24 cellular contexts compared by ENCODE assay signal in the genomic region with DNA sequence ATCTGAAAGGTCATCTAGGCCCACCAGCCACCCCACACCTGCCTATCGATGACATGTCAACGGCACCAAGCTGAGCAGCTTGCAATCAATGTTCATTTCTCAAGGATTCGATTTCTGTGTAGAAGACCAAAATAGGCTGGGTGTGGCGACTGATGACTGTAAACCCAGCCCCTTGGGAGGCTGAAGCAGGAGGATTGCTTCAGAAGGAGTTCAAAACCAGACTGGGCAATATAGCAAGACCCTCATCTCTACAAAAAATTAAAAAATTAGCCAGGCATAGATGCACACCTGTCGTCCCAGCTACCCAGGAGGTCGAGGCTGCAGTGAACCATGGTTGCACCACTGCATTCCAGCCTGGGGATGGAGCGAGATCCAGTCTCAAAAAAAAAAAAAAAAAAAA.
DNase-seq lines count a peak whose midpoint lies in the region; ATAC-seq and TF ChIP-seq lines count a peak whose summit lies in the region.
"Had no signal": no experiment of that assay in that cellular context is flagged by ENCODE, and none has a peak within 500 bp of the region (broad histone marks: within the 10 kb centered on the region; RNA-seq: fewer than 3 reads in every experiment).

No MANE protein-coding gene starts in this region.

- TF ChIP-seq EP300 in Ishikawa (IDR thresholded peaks at IDR 0.05; ENCODE audit: borderline replicate concordance): no peak

- peak overlapping the region in 9 of 12 donors; percentile 82 to 96 (median 90) for H3K27ac ChIP-seq in heart left ventricle
- H3K27ac ChIP-seq in temporal lobe (ENCODE audit: low read depth, low read length): peak overlapping the region; percentile 74
- H3K27ac ChIP-seq in ascending aorta: no peak overlapping the region

- H3K27me3 ChIP-seq in heart left ventricle (no peaks in the 10 kb centered on the region), ascending aorta (no peaks in the 10 kb centered on the region)
- H3K27me3 ChIP-seq: BE2C had no signal

- ATAC-seq in heart left ventricle (no peak), Right ventricle myocardium superior (ENCODE audit: poor library complexity) (no peak)
- ATAC-seq: PC-3 had no signal

- H3K4me3 ChIP-seq in heart left ventricle (no peak overlapping the region), fibroblast of pulmonary artery (replicated peaks; ENCODE audit: low read depth, low read length) (no peak overlapping the region), ascending aorta (no peak overlapping the region)

- peak in 1 of 5 donors; percentile 8 for DNase-seq in heart left ventricle
- DNase-seq in Right ventricle myocardium superior: no peak
- DNase-seq in fibroblast of pulmonary artery (ENCODE audit: low read depth): no peak
- no peak for DNase-seq in ascending aorta (ENCODE audit: low spot score in 2 of 2)
- no peak for DNase-seq in NCI-H2107 treated with DMSO at 0.1 percent for 48 hours (lab: John Stamatoyannopoulos, UW; ENCODE audit: unreplicated experiment)
- DNase-seq: 8988T; ACHN; BE2C; Calu3; CD8-positive, alpha-beta memory T cell; DMS79 treated with DMSO at 0.1 percent for 48 hours; GF-D8; HCEC 1CT; KBM-7; MV-4-11; NCI-H1105; NCI-H1436 treated with DMSO at 0.1 percent for 48 hours; NCI-H187 treated with DMSO at 0.1 percent for 48 hours; NCI-H524; NCI-H774; PC-3; SHP77 treated with DMSO at 0.1 percent for 48 hours had no signal

- TF ChIP-seq CTCF in heart left ventricle (IDR thresholded peaks at IDR 0.05) (no peak), fibroblast of pulmonary artery (IDR thresholded peaks at IDR 0.05; ENCODE audit: low read length, missing control alignments) (peak; percentile 2), ascending aorta (IDR thresholded peaks at IDR 0.05) (no peak)

- H3K36me3 ChIP-seq in heart left ventricle (no peaks in the 10 kb centered on the region), ascending aorta (no peaks in the 10 kb centered on the region)
- H3K36me3 ChIP-seq: BE2C had no signal

- H3K4me1 ChIP-seq in heart left ventricle: peaks cover 0 to 98% (median 57%) of the 10 kb centered on the region in 12 donors
- peaks cover 2 to 22% of the 10 kb centered on the region in 2 donors for H3K4me1 ChIP-seq in ascending aorta

- H3K9me3 ChIP-seq in heart left ventricle (no peaks in the 10 kb centered on the region), ascending aorta (no peaks in the 10 kb centered on the region)
- H3K9me3 ChIP-seq: BE2C had no signal

- intact Hi-C loops in heart left ventricle (cut with DNase I): loop anchor here in 2 of 10 donors (5.0 to 10.0 kb wide), 2 partner anchors 79 to 92 kb away; no protein-coding TSS in a partner anchor
- intact Hi-C loops in Right ventricle myocardium superior (cut with DNase I): loop anchor here (5.0 kb wide), 1 partner anchor 47 kb away; no protein-coding TSS in a partner anchor
- intact Hi-C loops in ascending aorta (cut with DNase I): no loop called here

- no peak for TF ChIP-seq RAD21 in Ishikawa (IDR thresholded peaks at IDR 0.05; ENCODE audit: low read depth)

- TF ChIP-seq POLR2A in heart left ventricle (IDR thresholded peaks at IDR 0.05): no peak

- WGBS in heart left ventricle, 4 donors: 76 to 84% (median 82%) methylated on average over 7 of the region's 7 CpGs

TF ChIP-seq in Ishikawa, 13 proteins besides CTCF, POLR2A, EP300 and RAD21:
- TF ChIP-seq, protein P1, sequence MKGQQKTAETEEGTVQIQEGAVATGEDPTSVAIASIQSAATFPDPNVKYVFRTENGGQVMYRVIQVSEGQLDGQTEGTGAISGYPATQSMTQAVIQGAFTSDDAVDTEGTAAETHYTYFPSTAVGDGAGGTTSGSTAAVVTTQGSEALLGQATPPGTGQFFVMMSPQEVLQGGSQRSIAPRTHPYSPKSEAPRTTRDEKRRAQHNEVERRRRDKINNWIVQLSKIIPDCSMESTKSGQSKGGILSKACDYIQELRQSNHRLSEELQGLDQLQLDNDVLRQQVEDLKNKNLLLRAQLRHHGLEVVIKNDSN (IDR thresholded peaks at IDR 0.05): no peak
- TF ChIP-seq CEBPB (IDR thresholded peaks at IDR 0.05) (no peak), NFIC (IDR thresholded peaks at IDR 0.05) (no peak), TCF12 (IDR thresholded peaks at IDR 0.05; ENCODE audit: low read depth) (no peak), TAF1 (IDR thresholded peaks at IDR 0.05; ENCODE audit: low read depth) (no peak), TEAD4 (IDR thresholded peaks at IDR 0.05) (0 out of 2 replicates have a peak, but pooled peaks have one; percentile 14), EGR1 (IDR thresholded peaks at IDR 0.05) (no peak)
- TF ChIP-seq, protein P2, sequence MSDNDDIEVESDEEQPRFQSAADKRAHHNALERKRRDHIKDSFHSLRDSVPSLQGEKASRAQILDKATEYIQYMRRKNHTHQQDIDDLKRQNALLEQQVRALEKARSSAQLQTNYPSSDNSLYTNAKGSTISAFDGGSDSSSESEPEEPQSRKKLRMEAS (IDR thresholded peaks at IDR 0.05): no peak
TF ChIP-seq in Ishikawa: peak in this region for 1.

Comparison
In these comparisons a context has a peak if more than half of its experiments do, and no peak if none do; other contexts are left out.
1. H3K27ac ChIP-seq: peak in heart left ventricle (9 of 12) and temporal lobe (single experiment); none in ascending aorta (0 of 2).